ENCODE assay signal across 17 cellular contexts in the genomic region with DNA sequence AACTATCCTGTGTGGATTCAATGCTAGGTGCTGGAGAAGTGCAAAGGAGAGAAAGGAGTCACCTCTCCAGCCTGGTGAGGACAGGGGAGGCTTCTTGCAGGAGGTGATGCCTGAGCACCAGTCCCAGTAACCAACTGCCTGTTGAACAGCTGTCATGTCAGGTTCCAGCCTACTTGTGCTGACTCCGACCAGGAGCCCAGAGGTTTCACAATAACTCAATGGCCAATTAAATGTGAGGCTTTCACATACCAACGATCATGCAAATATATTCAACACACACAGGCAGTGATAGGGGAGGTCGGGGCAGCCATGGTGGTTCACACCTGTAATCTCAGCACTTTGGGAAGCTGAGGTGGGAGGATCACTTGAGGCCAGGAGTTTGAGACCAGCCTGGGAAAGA.
"Had no signal": no experiment of that assay in that cellular context is flagged by ENCODE, and none has a peak within 500 bp of the region (broad histone marks: within the 10 kb centered on the region; RNA-seq: fewer than 3 reads in every experiment).

No MANE protein-coding gene starts in this region.

- DNase-seq: activated CD4-positive, alpha-beta T cell treated with anti-CD3 and anti-CD28 coated beads, Interleukin-2, amount 50 U/mL, for 4 hours; activated CD8-positive, alpha-beta memory T cell treated with anti-CD3 and anti-CD28 coated beads for 24 hours; activated CD8-positive, alpha-beta memory T cell treated with anti-CD3 and anti-CD28 coated beads, Interleukin-2, amount 50 U/mL, for 4 hours; activated naive CD4-positive, alpha-beta T cell; activated T-cell treated with anti-CD3 and anti-CD28 coated beads, Interleukin-2, amount 50 U/mL, for 24 hours; adrenal gland; central memory CD4-positive, alpha-beta T cell; effector memory CD4-positive, alpha-beta T cell; foreskin keratinocyte; kidney; lower lobe of right lung; naive B cell; occipital lobe; stimulated activated CD4-positive, alpha-beta T cell treated with anti-CD3 and anti-CD28 coated beads, Interleukin-15, amount 100 ng/mL, for 24 hours; T-helper 9 cell had no signal

- ATAC-seq: foreskin keratinocyte; lower lobe of right lung; sciatic nerve; stimulated activated memory B cell treated with anti-CD40 and anti-IgM and Interleukin-4, amounts not matched to agents 10 μg/mL and 1 μg/mL and 100 μg/mL, for 72 hours had no signal
